Comparison of ENCODE assay signal across 11 cellular contexts in genomic region chr12:96208346-96208745, GRCh38. TPM values are rescaled to one million over a fixed set of nuclear protein-coding genes. Genes with fewer than 3 reads are reported as not detected.
DNase-seq lines count a peak whose midpoint lies in the region; ATAC-seq and TF ChIP-seq lines count a peak whose summit lies in the region.
"Had no signal": no experiment of that assay in that cellular context is flagged by ENCODE, and none has a peak within 500 bp of the region (broad histone marks: within the 10 kb centered on the region; RNA-seq: fewer than 3 reads in every experiment).

No MANE protein-coding gene starts in this region.

- H3K27ac Mint-ChIP-seq in activated naive CD8-positive, alpha-beta T cell treated with anti-CD3 and anti-CD28 coated beads for 36 hours, result peak overlapping the region; percentile 9

- WGBS in heart right ventricle, 2 donors, result 52 to 64% methylated on average over 2 of the region's 2 CpGs
- WGBS in right cardiac atrium, result 45% methylated on average over 2 of the region's 2 CpGs

- H3K4me1 Mint-ChIP-seq in activated naive CD8-positive, alpha-beta T cell treated with anti-CD3 and anti-CD28 coated beads for 36 hours, result peaks cover 83% of the 10 kb centered on the region

- peaks cover 45% of the 10 kb centered on the region for H3K36me3 Mint-ChIP-seq in activated naive CD8-positive, alpha-beta T cell treated with anti-CD3 and anti-CD28 coated beads for 36 hours

- no peak for TF ChIP-seq CTCF in heart right ventricle (IDR thresholded peaks at IDR 0.05)
- no peak for TF ChIP-seq CTCF in upper lobe of right lung (IDR thresholded peaks at IDR 0.05)

- no peak overlapping the region for H3K4me3 Mint-ChIP-seq in activated naive CD8-positive, alpha-beta T cell treated with anti-CD3 and anti-CD28 coated beads for 36 hours

- H3K9me3 ChIP-seq in heart right ventricle, result no peaks in the 10 kb centered on the region
- no peaks in the 10 kb centered on the region for H3K9me3 ChIP-seq in right cardiac atrium (ENCODE audit: control insufficient read depth, low read length)
- no peaks in the 10 kb centered on the region for H3K9me3 ChIP-seq in upper lobe of right lung
- H3K9me3 ChIP-seq: right lobe of liver had no signal

- H3K27ac ChIP-seq in heart right ventricle, result peak overlapping the region in 9 of 10 donors; percentile 49 to 82 (median 74)
- peak overlapping the region; percentile 51 for H3K27ac ChIP-seq in right cardiac atrium (ENCODE audit: low read length)
- peak overlapping the region; percentile 59 for H3K27ac ChIP-seq in upper lobe of right lung
- H3K27ac ChIP-seq: right lobe of liver had no signal

- peaks cover 0 to 4% (median 0%) of the 10 kb centered on the region in 9 donors for H3K36me3 ChIP-seq in heart right ventricle
- no peaks in the 10 kb centered on the region for H3K36me3 ChIP-seq in upper lobe of right lung
- H3K36me3 ChIP-seq: right lobe of liver had no signal

- H3K4me3 ChIP-seq in heart right ventricle (peak overlapping the region in 4 of 10 donors; percentile 8 to 21 (median 14)), right cardiac atrium (ENCODE audit: low read length) (no peak overlapping the region), upper lobe of right lung (no peak overlapping the region)
- H3K4me3 ChIP-seq: right lobe of liver had no signal

- peaks cover 0 to 99% (median 85%) of the 10 kb centered on the region in 9 donors for H3K4me1 ChIP-seq in heart right ventricle
- H3K4me1 ChIP-seq in right cardiac atrium (ENCODE audit: control insufficient read depth, insufficient read depth, low read length), result peaks cover 3% of the 10 kb centered on the region
- H3K4me1 ChIP-seq in upper lobe of right lung, result peaks cover 38% of the 10 kb centered on the region
- H3K4me1 ChIP-seq: right lobe of liver had no signal

- H3K27me3 ChIP-seq in heart right ventricle, result no peaks in the 10 kb centered on the region
- H3K27me3 ChIP-seq in right cardiac atrium (ENCODE audit: control insufficient read depth, insufficient read depth), result no peaks in the 10 kb centered on the region
- no peaks in the 10 kb centered on the region for H3K27me3 ChIP-seq in upper lobe of right lung
- H3K27me3 ChIP-seq: right lobe of liver had no signal

- peaks cover 17% of the 10 kb centered on the region for H3K9me3 Mint-ChIP-seq in activated naive CD8-positive, alpha-beta T cell treated with anti-CD3 and anti-CD28 coated beads for 36 hours

- ATAC-seq in heart right ventricle (peak in 3 of 8 donors; percentile 3 to 16 (median 13)), Right ventricle myocardium inferior (no peak), right cardiac atrium (peak in 1 of 2 donors; percentile 46), upper lobe of right lung (no peak), GM21390 (IDR thresholded peaks at IDR 0.05; ENCODE audit: unreplicated experiment) (no peak), HG03280 (IDR thresholded peaks at IDR 0.05; ENCODE audit: unreplicated experiment) (no peak)

- intact Hi-C loops in heart right ventricle (cut with DNase I) (loop anchor here in 2 of 10 donors (5.0 to 10.0 kb wide), 2 partner anchors 41 to 296 kb away; no protein-coding TSS in a partner anchor), Right ventricle myocardium inferior (cut with DNase I) (no loop called here), right cardiac atrium (cut with DNase I) (no loop called here), upper lobe of right lung (cut with DNase I) (no loop called here)

- H3K27me3 Mint-ChIP-seq in activated naive CD8-positive, alpha-beta T cell treated with anti-CD3 and anti-CD28 coated beads for 36 hours, result no peaks in the 10 kb centered on the region

- no peak for DNase-seq in heart right ventricle
- no peak for DNase-seq in Right ventricle myocardium inferior (ENCODE audit: missing footprints)
- no peak for DNase-seq in activated naive CD8-positive, alpha-beta T cell treated with anti-CD3 and anti-CD28 coated beads for 36 hours
- DNase-seq in right cardiac atrium, result no peak
- DNase-seq in upper lobe of right lung, result no peak
- no peak for DNase-seq in NCI-H1092 treated with DMSO at 0.1 percent for 48 hours (lab: John Stamatoyannopoulos, UW)
- DNase-seq: NCI-H2029, right lobe of liver, T1000 had no signal

RNA-seq across cellular contexts. Expression of gene ELK3, which starts 14.2 kb away (rescaled TPM):
- total RNA-seq in heart right ventricle (10 to 100 TPM; 11.7 to 33.0 (median 22.3) TPM), Right ventricle myocardium inferior (20.8 TPM), right cardiac atrium (10 to 100 TPM; 18.1 to 34.0 (median 23.7) TPM), upper lobe of right lung (41.2 TPM)
- polyA plus RNA-seq in heart right ventricle (10 to 100 TPM in 1 of 2 donors, 1 to 10 TPM in 1; 6.6 to 14.8 TPM), right cardiac atrium (11.5 TPM)
- 10 to 100 TPM; 10.9 to 12.6 TPM for total RNA-seq in activated naive CD8-positive, alpha-beta T cell treated with anti-CD3 and anti-CD28 coated beads for 36 hours
